Comparison of ENCODE assay signal across 8 cellular contexts in the genomic region with DNA sequence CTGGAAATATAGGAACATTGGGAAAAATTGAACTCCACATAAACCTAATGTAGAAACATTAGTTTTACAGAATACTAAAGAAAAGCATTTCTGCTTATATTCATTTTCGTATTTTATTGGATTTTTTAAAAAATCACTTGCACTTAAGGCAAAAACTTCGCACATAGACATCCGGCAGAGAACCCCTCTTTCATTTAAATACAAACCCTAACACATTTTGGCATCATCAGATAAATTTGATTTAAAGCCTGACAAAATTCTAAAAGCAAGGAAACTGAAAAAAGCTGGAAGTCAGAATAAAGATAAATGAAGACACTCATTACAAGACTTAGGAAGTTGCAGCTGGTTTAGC. TPM values are rescaled to one million over a fixed set of nuclear protein-coding genes. Genes with fewer than 3 reads are reported as not detected.
DNase-seq lines count a peak whose midpoint lies in the region; ATAC-seq and TF ChIP-seq lines count a peak whose summit lies in the region.

No MANE protein-coding gene starts in this region.

- H3K36me3 ChIP-seq in BLaER1, result peaks cover 8% of the 10 kb centered on the region

- H3K9me3 Mint-ChIP-seq in HFFc6, result no peaks in the 10 kb centered on the region
- no peaks in the 10 kb centered on the region for H3K9me3 Mint-ChIP-seq in activated naive CD8-positive, alpha-beta T cell treated with anti-CD3 and anti-CD28 coated beads for 36 hours
- no peaks in the 10 kb centered on the region for H3K9me3 Mint-ChIP-seq in natural killer cell

- H3K4me3 Mint-ChIP-seq in HFFc6 (peak overlapping the region; percentile 96), natural killer cell (peak overlapping the region; percentile 94)
- peak overlapping the region; percentile 88 for H3K4me3 Mint-ChIP-seq in activated naive CD8-positive, alpha-beta T cell treated with anti-CD3 and anti-CD28 coated beads for 36 hours

- 0 out of 2 replicates have a peak overlapping the region, but pooled peaks have one; percentile 14 for H3K4me2 ChIP-seq in BLaER1

- H3K27me3 ChIP-seq in BLaER1, result no peaks in the 10 kb centered on the region

- no peaks in the 10 kb centered on the region for H3K9me3 ChIP-seq in BLaER1

- no peak overlapping the region for H3K27ac ChIP-seq in BLaER1

- peaks cover 2% of the 10 kb centered on the region; the same call in 1 of the 2 replicates for H3K27me3 Mint-ChIP-seq in HFFc6 (ENCODE audit: insufficient read depth)
- no peaks in the 10 kb centered on the region for H3K27me3 Mint-ChIP-seq in activated naive CD8-positive, alpha-beta T cell treated with anti-CD3 and anti-CD28 coated beads for 36 hours
- H3K27me3 Mint-ChIP-seq in natural killer cell (ENCODE audit: low read depth in 2 of 2), result no peaks in the 10 kb centered on the region

- TF ChIP-seq CTCF in HFFc6 (IDR thresholded peaks at IDR 0.05) (no peak), natural killer cell (IDR thresholded peaks at IDR 0.05) (no peak)

- 0 out of 2 replicates have a peak, but pooled peaks cover 8% of the 10 kb centered on the region for H3K36me3 Mint-ChIP-seq in HFFc6 (ENCODE audit: low read depth)
- H3K36me3 Mint-ChIP-seq in activated naive CD8-positive, alpha-beta T cell treated with anti-CD3 and anti-CD28 coated beads for 36 hours, result peaks cover 24% of the 10 kb centered on the region
- H3K36me3 Mint-ChIP-seq in natural killer cell, result no peaks in the 10 kb centered on the region

- H3K4me1 Mint-ChIP-seq in HFFc6 (ENCODE audit: low read depth) (peaks cover 27% of the 10 kb centered on the region), natural killer cell (peaks cover 36 to 40% of the 10 kb centered on the region in 2 donors)
- H3K4me1 Mint-ChIP-seq in activated naive CD8-positive, alpha-beta T cell treated with anti-CD3 and anti-CD28 coated beads for 36 hours, result peaks cover 32% of the 10 kb centered on the region

- peak overlapping the region; percentile 70; the same call in 1 of the 2 replicates for H3K4me3 ChIP-seq in BLaER1

- no peak overlapping the region for H3K9ac ChIP-seq in BLaER1

- no peaks in the 10 kb centered on the region for H4K20me1 ChIP-seq in BLaER1

- intact Hi-C loops in natural killer cell (cut with micrococcal nuclease), result loop anchor here (1.0 to 10.0 kb wide), 3 partner anchors 170 to 818 kb away; a partner anchor contains a TSS

- no peak for ATAC-seq in natural killer cell
- no peak for ATAC-seq in HG02885 (IDR thresholded peaks at IDR 0.05; ENCODE audit: poor library complexity, unreplicated experiment)

- H3K27ac Mint-ChIP-seq in HFFc6, result peak overlapping the region; percentile 44; the same call in 1 of the 2 replicates
- peak overlapping the region; percentile 86 for H3K27ac Mint-ChIP-seq in activated naive CD8-positive, alpha-beta T cell treated with anti-CD3 and anti-CD28 coated beads for 36 hours
- peak overlapping the region; percentile 90 to 95 for H3K27ac Mint-ChIP-seq in natural killer cell

- DNase-seq in HFFc6, result no peak
- no peak for DNase-seq in activated naive CD8-positive, alpha-beta T cell treated with anti-CD3 and anti-CD28 coated beads for 36 hours
- DNase-seq in natural killer cell, result no peak
- no peak for DNase-seq in GDM1 (lab: John Stamatoyannopoulos, UW)
- DNase-seq in DMS153 (lab: John Stamatoyannopoulos, UW), result no peak
- DNase-seq in NCI-H128 (lab: John Stamatoyannopoulos, UW; ENCODE audit: unreplicated experiment), result no peak

- H3K4me1 ChIP-seq in BLaER1, result peaks cover 29% of the 10 kb centered on the region

RNA-seq across cellular contexts. Expression of a gene that starts 0.4 kb away (rescaled TPM):
- total RNA-seq in HFFc6 (2021; fragmentation: NEBNext Ultra II Directional; extraction: Animal tissue kit (Norgen Biotek cat#: 25700)), result 10 to 100 TPM; 57.6 to 67.6 (median 61.4) TPM
- total RNA-seq in activated naive CD8-positive, alpha-beta T cell treated with anti-CD3 and anti-CD28 coated beads for 36 hours, result 10 to 100 TPM; 41.7 to 45.7 TPM
- total RNA-seq in natural killer cell, result 100 to 1,000 TPM; 105 to 148 (median 123) TPM
